Comparison of ENCODE assay signal across 1 cellular context in genomic region chr10:102245101-102245931, GRCh38.
TF ChIP-seq lines count a peak whose summit lies in the region.

Gene GBF1 (plus strand): TSS chr10:102245532. CDS start chr10:102258939, 13,407 bp downstream.

TF ChIP-seq in K562, 482 proteins besides CTCF, POLR2A, EP300 and RAD21 (continued from another document and continues in another):
- TF ChIP-seq, protein P1, sequence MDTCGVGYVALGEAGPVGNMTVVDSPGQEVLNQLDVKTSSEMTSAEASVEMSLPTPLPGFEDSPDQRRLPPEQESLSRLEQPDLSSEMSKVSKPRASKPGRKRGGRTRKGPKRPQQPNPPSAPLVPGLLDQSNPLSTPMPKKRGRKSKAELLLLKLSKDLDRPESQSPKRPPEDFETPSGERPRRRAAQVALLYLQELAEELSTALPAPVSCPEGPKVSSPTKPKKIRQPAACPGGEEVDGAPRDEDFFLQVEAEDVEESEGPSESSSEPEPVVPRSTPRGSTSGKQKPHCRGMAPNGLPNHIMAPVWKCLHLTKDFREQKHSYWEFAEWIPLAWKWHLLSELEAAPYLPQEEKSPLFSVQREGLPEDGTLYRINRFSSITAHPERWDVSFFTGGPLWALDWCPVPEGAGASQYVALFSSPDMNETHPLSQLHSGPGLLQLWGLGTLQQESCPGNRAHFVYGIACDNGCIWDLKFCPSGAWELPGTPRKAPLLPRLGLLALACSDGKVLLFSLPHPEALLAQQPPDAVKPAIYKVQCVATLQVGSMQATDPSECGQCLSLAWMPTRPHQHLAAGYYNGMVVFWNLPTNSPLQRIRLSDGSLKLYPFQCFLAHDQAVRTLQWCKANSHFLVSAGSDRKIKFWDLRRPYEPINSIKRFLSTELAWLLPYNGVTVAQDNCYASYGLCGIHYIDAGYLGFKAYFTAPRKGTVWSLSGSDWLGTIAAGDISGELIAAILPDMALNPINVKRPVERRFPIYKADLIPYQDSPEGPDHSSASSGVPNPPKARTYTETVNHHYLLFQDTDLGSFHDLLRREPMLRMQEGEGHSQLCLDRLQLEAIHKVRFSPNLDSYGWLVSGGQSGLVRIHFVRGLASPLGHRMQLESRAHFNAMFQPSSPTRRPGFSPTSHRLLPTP (IDR thresholded peaks at IDR 0.05; ENCODE audit: borderline replicate concordance, extremely low read depth, insufficient read length): no peak
- no peak for TF ChIP-seq NFE2L1 (tag; IDR thresholded peaks at IDR 0.05; ENCODE audit: borderline replicate concordance, low read depth)
- TF ChIP-seq CCAR2 (IDR thresholded peaks at IDR 0.05; ENCODE audit: low read depth, low read length): no peak
- no peak for TF ChIP-seq KHSRP (IDR thresholded peaks at IDR 0.05)
- no peak for TF ChIP-seq IRF2 (CRISPR knock-in tag; IDR thresholded peaks at IDR 0.05)
- no peak for TF ChIP-seq POLR2AphosphoS2 (IDR thresholded peaks at IDR 0.05; ENCODE audit: low read length)
- TF ChIP-seq NR4A1 (CRISPR knock-in tag; IDR thresholded peaks at IDR 0.05): no peak
- no peak for TF ChIP-seq NR4A1 (tag; IDR thresholded peaks at IDR 0.05)
- TF ChIP-seq ZNF75A (CRISPR knock-in tag; IDR thresholded peaks at IDR 0.05): no peak
- TF ChIP-seq ZNF444 (CRISPR knock-in tag; IDR thresholded peaks at IDR 0.05): no peak
- TF ChIP-seq ZKSCAN8 (CRISPR knock-in tag; IDR thresholded peaks at IDR 0.05): no peak
- TF ChIP-seq RBM34 (IDR thresholded peaks at IDR 0.05; ENCODE audit: borderline replicate concordance, insufficient read depth, low read length): no peak
- no peak for TF ChIP-seq KAT7 (CRISPR knock-in tag; IDR thresholded peaks at IDR 0.05; ENCODE audit: borderline replicate concordance)
- peak; percentile 85; the same call in 1 of the 2 replicates for TF ChIP-seq CEBPZ (IDR thresholded peaks at IDR 0.05; ENCODE audit: borderline replicate concordance, low read depth, low read length)
- no peak for TF ChIP-seq BRD9 (IDR thresholded peaks at IDR 0.05; ENCODE audit: low read depth, partially characterized antibody)
- TF ChIP-seq CSDE1 (IDR thresholded peaks at IDR 0.05): no peak
- no peak for TF ChIP-seq E2F8 (IDR thresholded peaks at IDR 0.05; ENCODE audit: low read depth, partially characterized antibody)
- TF ChIP-seq U2AF1 (optimal IDR thresholded peaks at IDR 0.05; ENCODE audit: low read depth, low read length): no peak
- no peak for TF ChIP-seq KDM2B (CRISPR knock-in tag; IDR thresholded peaks at IDR 0.05)
- no peak for TF ChIP-seq NCOA6 (IDR thresholded peaks at IDR 0.05)
- no peak for TF ChIP-seq POLR2H (tag; IDR thresholded peaks at IDR 0.05; ENCODE audit: low read depth)
- no peak for TF ChIP-seq CREB3 (tag; conservative IDR thresholded peaks at IDR 0.05; ENCODE audit: low read depth)
- no peak for TF ChIP-seq ZSCAN32 (CRISPR knock-in tag; IDR thresholded peaks at IDR 0.05)
- no peak for TF ChIP-seq SMARCA4 (IDR thresholded peaks at IDR 0.05)
- TF ChIP-seq EZH2 (IDR thresholded peaks at IDR 0.05; ENCODE audit: borderline replicate concordance, low read depth, low read length): no peak
- TF ChIP-seq USF1 (CRISPR knock-in tag; IDR thresholded peaks at IDR 0.05): no peak
- peak; percentile 75 for TF ChIP-seq C11orf30 (IDR thresholded peaks at IDR 0.05; ENCODE audit: low read depth)
- TF ChIP-seq, protein P2, sequence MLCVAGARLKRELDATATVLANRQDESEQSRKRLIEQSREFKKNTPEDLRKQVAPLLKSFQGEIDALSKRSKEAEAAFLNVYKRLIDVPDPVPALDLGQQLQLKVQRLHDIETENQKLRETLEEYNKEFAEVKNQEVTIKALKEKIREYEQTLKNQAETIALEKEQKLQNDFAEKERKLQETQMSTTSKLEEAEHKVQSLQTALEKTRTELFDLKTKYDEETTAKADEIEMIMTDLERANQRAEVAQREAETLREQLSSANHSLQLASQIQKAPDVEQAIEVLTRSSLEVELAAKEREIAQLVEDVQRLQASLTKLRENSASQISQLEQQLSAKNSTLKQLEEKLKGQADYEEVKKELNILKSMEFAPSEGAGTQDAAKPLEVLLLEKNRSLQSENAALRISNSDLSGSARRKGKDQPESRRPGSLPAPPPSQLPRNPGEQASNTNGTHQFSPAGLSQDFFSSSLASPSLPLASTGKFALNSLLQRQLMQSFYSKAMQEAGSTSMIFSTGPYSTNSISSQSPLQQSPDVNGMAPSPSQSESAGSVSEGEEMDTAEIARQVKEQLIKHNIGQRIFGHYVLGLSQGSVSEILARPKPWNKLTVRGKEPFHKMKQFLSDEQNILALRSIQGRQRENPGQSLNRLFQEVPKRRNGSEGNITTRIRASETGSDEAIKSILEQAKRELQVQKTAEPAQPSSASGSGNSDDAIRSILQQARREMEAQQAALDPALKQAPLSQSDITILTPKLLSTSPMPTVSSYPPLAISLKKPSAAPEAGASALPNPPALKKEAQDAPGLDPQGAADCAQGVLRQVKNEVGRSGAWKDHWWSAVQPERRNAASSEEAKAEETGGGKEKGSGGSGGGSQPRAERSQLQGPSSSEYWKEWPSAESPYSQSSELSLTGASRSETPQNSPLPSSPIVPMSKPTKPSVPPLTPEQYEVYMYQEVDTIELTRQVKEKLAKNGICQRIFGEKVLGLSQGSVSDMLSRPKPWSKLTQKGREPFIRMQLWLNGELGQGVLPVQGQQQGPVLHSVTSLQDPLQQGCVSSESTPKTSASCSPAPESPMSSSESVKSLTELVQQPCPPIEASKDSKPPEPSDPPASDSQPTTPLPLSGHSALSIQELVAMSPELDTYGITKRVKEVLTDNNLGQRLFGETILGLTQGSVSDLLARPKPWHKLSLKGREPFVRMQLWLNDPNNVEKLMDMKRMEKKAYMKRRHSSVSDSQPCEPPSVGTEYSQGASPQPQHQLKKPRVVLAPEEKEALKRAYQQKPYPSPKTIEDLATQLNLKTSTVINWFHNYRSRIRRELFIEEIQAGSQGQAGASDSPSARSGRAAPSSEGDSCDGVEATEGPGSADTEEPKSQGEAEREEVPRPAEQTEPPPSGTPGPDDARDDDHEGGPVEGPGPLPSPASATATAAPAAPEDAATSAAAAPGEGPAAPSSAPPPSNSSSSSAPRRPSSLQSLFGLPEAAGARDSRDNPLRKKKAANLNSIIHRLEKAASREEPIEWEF (CRISPR knock-in tag; IDR thresholded peaks at IDR 0.05): no peak
- TF ChIP-seq ETS1 (conservative IDR thresholded peaks at IDR 0.05; ENCODE audit: control insufficient read depth, low read depth, low read length): 0 out of 2 replicates have a peak, but pooled peaks have one; percentile 48
- TF ChIP-seq, protein P3, sequence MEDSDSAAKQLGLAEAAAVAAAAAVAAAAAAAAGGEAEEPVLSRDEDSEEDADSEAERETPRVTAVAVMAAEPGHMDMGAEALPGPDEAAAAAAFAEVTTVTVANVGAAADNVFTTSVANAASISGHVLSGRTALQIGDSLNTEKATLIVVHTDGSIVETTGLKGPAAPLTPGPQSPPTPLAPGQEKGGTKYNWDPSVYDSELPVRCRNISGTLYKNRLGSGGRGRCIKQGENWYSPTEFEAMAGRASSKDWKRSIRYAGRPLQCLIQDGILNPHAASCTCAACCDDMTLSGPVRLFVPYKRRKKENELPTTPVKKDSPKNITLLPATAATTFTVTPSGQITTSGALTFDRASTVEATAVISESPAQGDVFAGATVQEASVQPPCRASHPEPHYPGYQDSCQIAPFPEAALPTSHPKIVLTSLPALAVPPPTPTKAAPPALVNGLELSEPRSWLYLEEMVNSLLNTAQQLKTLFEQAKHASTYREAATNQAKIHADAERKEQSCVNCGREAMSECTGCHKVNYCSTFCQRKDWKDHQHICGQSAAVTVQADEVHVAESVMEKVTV (CRISPR knock-in tag; IDR thresholded peaks at IDR 0.05): no peak
- peak; percentile 67 for TF ChIP-seq CHD2 (IDR thresholded peaks at IDR 0.05; ENCODE audit: low read depth, low read length)
- no peak for TF ChIP-seq BCL6 (CRISPR knock-in tag; IDR thresholded peaks at IDR 0.05)
- no peak for TF ChIP-seq ZC3H4 (CRISPR knock-in tag; IDR thresholded peaks at IDR 0.05; ENCODE audit: borderline replicate concordance)
- TF ChIP-seq TEAD4 (IDR thresholded peaks at IDR 0.05; ENCODE audit: low read length): no peak
- TF ChIP-seq TEAD4 (CRISPR knock-in tag; IDR thresholded peaks at IDR 0.05; ENCODE audit: borderline replicate concordance): no peak
- no peak for TF ChIP-seq HOXB6 (CRISPR knock-in tag; IDR thresholded peaks at IDR 0.05; ENCODE audit: borderline replicate concordance)
- TF ChIP-seq HMGXB4 (CRISPR knock-in tag; IDR thresholded peaks at IDR 0.05): no peak
- no peak for TF ChIP-seq SMARCC2 (IDR thresholded peaks at IDR 0.05; ENCODE audit: low read depth)
- TF ChIP-seq NCOA1 (IDR thresholded peaks at IDR 0.05; ENCODE audit: low read depth): peak; percentile 13; the same call in 1 of the 2 replicates
- no peak for TF ChIP-seq PHF21A (IDR thresholded peaks at IDR 0.05; ENCODE audit: borderline replicate concordance, low read depth)
- no peak for TF ChIP-seq E2F3 (CRISPR knock-in tag; IDR thresholded peaks at IDR 0.05)
- TF ChIP-seq ZNF830 (CRISPR knock-in tag; IDR thresholded peaks at IDR 0.05): no peak
- no peak for TF ChIP-seq HNRNPL (IDR thresholded peaks at IDR 0.05; ENCODE audit: low read depth, low read length)
- 0 out of 2 replicates have a peak, but pooled peaks have one; percentile 16 for TF ChIP-seq LEF1 (IDR thresholded peaks at IDR 0.05)
- peak; percentile 83 for TF ChIP-seq SUPT5H (IDR thresholded peaks at IDR 0.05)
- no peak for TF ChIP-seq ZNF232 (CRISPR knock-in tag; IDR thresholded peaks at IDR 0.05)
